Comparison of ENCODE assay signal across 11 cellular contexts in genomic region chr11:47220401-47220821, GRCh38. TPM values are rescaled to one million over a fixed set of nuclear protein-coding genes. Genes with fewer than 3 reads are reported as not detected.
DNase-seq lines count a peak whose midpoint lies in the region; ATAC-seq and TF ChIP-seq lines count a peak whose summit lies in the region.
"Had no signal": no experiment of that assay in that cellular context is flagged by ENCODE, and none has a peak within 500 bp of the region (broad histone marks: within the 10 kb centered on the region; RNA-seq: fewer than 3 reads in every experiment).

No MANE protein-coding gene starts in this region.

- H3K4me3 ChIP-seq in cardiac muscle cell (no peak overlapping the region), fibroblast of mammary gland (ENCODE audit: control insufficient read depth, low read depth, low read length) (no peak overlapping the region)

- H3K4me1 Mint-ChIP-seq in stimulated activated naive CD8-positive, alpha-beta T cell treated with anti-CD3 and anti-CD28 coated beads, Interleukin-15, amount 100 ng/mL, for 72 hours, result peaks cover 70% of the 10 kb centered on the region

- intact Hi-C loops in cardiac septum (cut with DNase I), result no loop called here

- peak overlapping the region; percentile 98 for H3K27ac ChIP-seq in cardiac muscle cell

- H3K4me1 ChIP-seq in cardiac muscle cell (ENCODE audit: low read depth), result peaks cover 37% of the 10 kb centered on the region

- H3K27ac Mint-ChIP-seq in stimulated activated naive CD8-positive, alpha-beta T cell treated with anti-CD3 and anti-CD28 coated beads, Interleukin-15, amount 100 ng/mL, for 72 hours, result peak overlapping the region; percentile 28 to 59

- H3K4me3 Mint-ChIP-seq in stimulated activated naive CD8-positive, alpha-beta T cell treated with anti-CD3 and anti-CD28 coated beads, Interleukin-15, amount 100 ng/mL, for 72 hours, result peak overlapping the region; percentile 4 to 18

- H3K27me3 Mint-ChIP-seq in stimulated activated naive CD8-positive, alpha-beta T cell treated with anti-CD3 and anti-CD28 coated beads, Interleukin-15, amount 100 ng/mL, for 72 hours, result no peaks in the 10 kb centered on the region

- peak; percentile 82 to 88 for DNase-seq in cardiac muscle cell (ENCODE audit: low read depth in 1 of 2, low spot score in 1 of 2)
- no peak for DNase-seq in cardiac septum (ENCODE audit: low spot score)
- peak; percentile 25 for DNase-seq in SW480 (ENCODE audit: low spot score)
- DNase-seq in fibroblast of mammary gland (ENCODE audit: low read depth), result peak; percentile 81
- no peak for DNase-seq in stimulated activated naive CD8-positive, alpha-beta T cell treated with anti-CD3 and anti-CD28 coated beads, Interleukin-15, amount 100 ng/mL, for 72 hours
- DNase-seq in NOMO-1 treated with dmso at 0.1 percent for 144 hours (lab: John Stamatoyannopoulos, UW; ENCODE audit: unreplicated experiment), result no peak
- DNase-seq: KG1, kidney, NCI-H526 treated with DMSO at 0.1 percent for 48 hours had no signal

- no peaks in the 10 kb centered on the region for H3K9me3 Mint-ChIP-seq in stimulated activated naive CD8-positive, alpha-beta T cell treated with anti-CD3 and anti-CD28 coated beads, Interleukin-15, amount 100 ng/mL, for 72 hours

- no peaks in the 10 kb centered on the region for H3K9me3 ChIP-seq in cardiac muscle cell (ENCODE audit: low read depth)

- ATAC-seq in stimulated activated naive CD8-positive, alpha-beta T cell treated with anti-CD3 and anti-CD28 coated beads, Interleukin-15, amount 100 ng/mL, for 72 hours, result no peak
- ATAC-seq in GM21717 (IDR thresholded peaks at IDR 0.05; ENCODE audit: unreplicated experiment) (no peak), HG02798 (IDR thresholded peaks at IDR 0.05; ENCODE audit: poor library complexity, unreplicated experiment) (no peak)

- peaks cover 5% of the 10 kb centered on the region for H3K36me3 ChIP-seq in cardiac muscle cell

- no peak for TF ChIP-seq CTCF in cardiac muscle cell (IDR thresholded peaks at IDR 0.05; ENCODE audit: low read depth, low read length)
- TF ChIP-seq CTCF in fibroblast of mammary gland (conservative IDR thresholded peaks at IDR 0.05; ENCODE audit: control insufficient read depth, insufficient read depth, low read depth, low read length), result no peak

- no peaks in the 10 kb centered on the region for H3K27me3 ChIP-seq in cardiac muscle cell

RNA-seq across cellular contexts. Expression of gene DDB2, which starts 5.6 kb away (rescaled TPM):
- total RNA-seq in cardiac muscle cell, result 45.1 and 79.4 TPM in 2 replicates
- 40.5 and 65.2 TPM in 2 replicates for polyA plus RNA-seq in cardiac muscle cell
- total RNA-seq in cardiac septum, result 13.9 TPM

RNA-seq across cellular contexts. Expression of gene ACP2, which starts 28.2 kb away (rescaled TPM):
- total RNA-seq in cardiac muscle cell (87.7 and 94.0 TPM in 2 replicates), cardiac septum (17.3 TPM)
- polyA plus RNA-seq in cardiac muscle cell, result 67.1 and 67.5 TPM in 2 replicates

RNA-seq across cellular contexts. Expression of gene PACSIN3, which starts 34.2 kb away (rescaled TPM):
- 62.6 and 113 TPM in 2 replicates for total RNA-seq in cardiac muscle cell
- 79.8 and 116 TPM in 2 replicates for polyA plus RNA-seq in cardiac muscle cell
- 295 TPM for total RNA-seq in cardiac septum

RNA-seq across cellular contexts. Expression of gene NR1H3, which starts 37.4 kb away (rescaled TPM):
- total RNA-seq in cardiac muscle cell (21.4 and 31.6 TPM in 2 replicates), cardiac septum (7.1 TPM)
- polyA plus RNA-seq in cardiac muscle cell, result 16.2 and 30.6 TPM in 2 replicates

RNA-seq across cellular contexts. Expression of gene ARFGAP2, which starts 43.7 kb away (rescaled TPM):
- total RNA-seq in cardiac muscle cell (136 and 143 TPM in 2 replicates), cardiac septum (72.3 TPM)
- polyA plus RNA-seq in cardiac muscle cell, result 107 and 126 TPM in 2 replicates

Comparison
In these comparisons a context has a peak if more than half of its experiments do, and no peak if none do; other contexts are left out.
1. DNase-seq: peak in cardiac muscle cell (2 of 2), SW480 (single experiment) and fibroblast of mammary gland (single experiment); none in cardiac septum (single experiment), stimulated activated naive CD8-positive, alpha-beta T cell treated with anti-CD3 and anti-CD28 coated beads, Interleukin-15, amount 100 ng/mL, for 72 hours (0 of 2) and NOMO-1 treated with dmso at 0.1 percent for 144 hours (single experiment).